ENCODE assay signal across 11 cellular contexts in genomic region chr7:128221929-128222403, GRCh38. TPM values are rescaled to one million over a fixed set of nuclear protein-coding genes. Genes with fewer than 3 reads are reported as not detected.
DNase-seq lines count a peak whose midpoint lies in the region; ATAC-seq and TF ChIP-seq lines count a peak whose summit lies in the region.
"Had no signal": no experiment of that assay in that cellular context is flagged by ENCODE, and none has a peak within 500 bp of the region (broad histone marks: within the 10 kb centered on the region; RNA-seq: fewer than 3 reads in every experiment).

No MANE protein-coding gene starts in this region.

- H3K23ac ChIP-seq in neuronal stem cell (ENCODE audit: low read depth, low read length, poor library complexity) = no peak overlapping the region

- no peak overlapping the region for H3K18ac ChIP-seq in neuronal stem cell (ENCODE audit: low read length)

- H3K9ac ChIP-seq in HCT116 (ENCODE audit: low read length) = no peak overlapping the region
- no peak overlapping the region for H3K9ac ChIP-seq in neuronal stem cell (ENCODE audit: low read depth, low read length, poor library complexity)

- ATAC-seq in HCT116 (peak; percentile 94), foreskin keratinocyte (peak; percentile 73), HG03025 (IDR thresholded peaks at IDR 0.05; ENCODE audit: low FRiP score, unreplicated experiment) (no peak)

- no CpG with 5 or more reads among the region's 5 CpGs for WGBS in neuronal stem cell (ENCODE audit: extremely low coverage in 2 of 2, insufficient read length in 2 of 2, insufficient replicate concordance in 1 of 2), 2 donors

- CTCF ChIA-PET in HCT116 (lab: Charles Lee) = interaction anchor here (3.0 kb wide), 1 partner anchor 13 kb away, joined by 14 read pairs; no protein-coding TSS in a partner anchor

- no peak overlapping the region for H2BK15ac ChIP-seq in neuronal stem cell (ENCODE audit: low read length)

- H2BK5ac ChIP-seq in neuronal stem cell (ENCODE audit: low read length) = no peak overlapping the region

- TF ChIP-seq CTCF in HCT116 (IDR thresholded peaks at IDR 0.05 in 2 of 3, conservative IDR thresholded peaks at IDR 0.05 in 1 of 3; ENCODE audit: borderline replicate concordance in 1 of 3, insufficient read depth in 1 of 3, low read depth in 2 of 3, low read length in 2 of 3) (no peak), foreskin keratinocyte (conservative IDR thresholded peaks at IDR 0.05) (no peak), tibial artery (IDR thresholded peaks at IDR 0.05) (no peak)

- H2AK5ac ChIP-seq in neuronal stem cell (ENCODE audit: low read depth, low read length) = no peak overlapping the region

- H3K9me2 ChIP-seq in HCT116 (ENCODE audit: insufficient read depth) = no peaks in the 10 kb centered on the region

- H3K14ac ChIP-seq in neuronal stem cell (ENCODE audit: low read length) = no peak overlapping the region

- no peaks in the 10 kb centered on the region for H3K79me1 ChIP-seq in neuronal stem cell (ENCODE audit: low read depth, low read length)

- H3K27ac ChIP-seq in HCT116 (ENCODE audit: low read depth, low read length) (no peak overlapping the region), foreskin keratinocyte (no peak overlapping the region), tibial artery (no peak overlapping the region), neuronal stem cell (replicated peaks; ENCODE audit: low read length) (no peak overlapping the region)
- H3K27ac ChIP-seq: thoracic aorta had no signal

- H3K4me2 ChIP-seq in HCT116 (ENCODE audit: low read length) = peak overlapping the region; percentile 64
- H3K4me2 ChIP-seq in neuronal stem cell (ENCODE audit: insufficient read depth, low read length, poor library complexity, severe bottlenecking) = no peak overlapping the region

- no peak overlapping the region for H4K91ac ChIP-seq in neuronal stem cell (ENCODE audit: low read depth, low read length, poor library complexity)

- no peaks in the 10 kb centered on the region for H4K20me1 ChIP-seq in HCT116 (ENCODE audit: insufficient read depth)

- no peak overlapping the region for H2BK12ac ChIP-seq in neuronal stem cell (ENCODE audit: low read length)

- no peaks in the 10 kb centered on the region for H3K79me2 ChIP-seq in HCT116 (ENCODE audit: insufficient read depth, low read length)

- no peak overlapping the region for H3K4ac ChIP-seq in neuronal stem cell (ENCODE audit: low read length)

- 0 out of 4 replicates have a peak overlapping the region, but pooled peaks of 1 of the 2 experiments have one; percentile 9 for H3K4me3 ChIP-seq in HCT116 (replicated peaks in 1 of 2; ENCODE audit: low read depth in 1 of 2, low read length in 2 of 2)
- no peak overlapping the region for H3K4me3 ChIP-seq in tibial artery
- H3K4me3 ChIP-seq in neuronal stem cell (ENCODE audit: low read length in 2 of 2) = no peak overlapping the region
- H3K4me3 ChIP-seq: thoracic aorta had no signal

- peak overlapping the region; percentile 59 for H2AFZ ChIP-seq in HCT116 (ENCODE audit: low read depth, low read length, poor library complexity, severe bottlenecking)
- H2AFZ ChIP-seq in neuronal stem cell (ENCODE audit: low read length) = no peak overlapping the region

- TF ChIP-seq RAD21 in HCT116 (IDR thresholded peaks at IDR 0.05; ENCODE audit: low read depth) = no peak

- H2BK120ac ChIP-seq in neuronal stem cell (ENCODE audit: low read depth, low read length) = no peak overlapping the region

- no peak overlapping the region for H4K8ac ChIP-seq in neuronal stem cell (ENCODE audit: low read depth, low read length)

- BruUV-seq in HCT116 (replicated peaks; lab: Mats Ljungman, UMichigan) = no TSS peak

- RAD21 ChIA-PET in HCT116 (lab: Charles Lee; ENCODE audit: low non-redundant PET in 1 of 2, low total read pairs in 2 of 2, uncharacterized antibody in 2 of 2, unreplicated experiment in 2 of 2) = no interaction called here

- TF ChIP-seq POLR2A in HCT116 (IDR thresholded peaks at IDR 0.05; ENCODE audit: borderline replicate concordance, extremely low read depth, insufficient read depth, insufficient read length) = no peak

- H3K9me3 ChIP-seq in HCT116 (ENCODE audit: control insufficient read depth in 1 of 2, insufficient read depth in 1 of 2, low read depth in 1 of 2, low read length in 2 of 2) (no peaks in the 10 kb centered on the region), tibial artery (no peaks in the 10 kb centered on the region), neuronal stem cell (replicated peaks in 1 of 2; ENCODE audit: control insufficient read depth in 2 of 2, insufficient read depth in 1 of 2, low read depth in 1 of 2, low read length in 2 of 2) (no peaks in the 10 kb centered on the region)
- H3K9me3 ChIP-seq: thoracic aorta had no signal

- H3K4me1 ChIP-seq in HCT116 (ENCODE audit: control insufficient read depth in 1 of 2, insufficient read depth in 2 of 2, low read length in 2 of 2) (peaks cover 6 to 15% of the 10 kb centered on the region in 2 experiments), foreskin keratinocyte (no peaks in the 10 kb centered on the region), tibial artery (no peaks in the 10 kb centered on the region), neuronal stem cell (ENCODE audit: control insufficient read depth in 2 of 2, insufficient read depth in 1 of 2, low read depth in 1 of 2, low read length in 2 of 2) (peaks cover 0 to 3% of the 10 kb centered on the region in 2 donors)

- intact Hi-C loops in HCT116 (cut with micrococcal nuclease) (no loop called here), tibial artery (cut with DNase I; ENCODE audit: low total_unique reads) (no loop called here)

- H3K27me3 ChIP-seq in HCT116 (ENCODE audit: insufficient read depth, low read length) (no peaks in the 10 kb centered on the region), foreskin keratinocyte (peaks cover 10% of the 10 kb centered on the region), tibial artery (peaks cover 0 to 6% of the 10 kb centered on the region in 2 donors), neuronal stem cell (ENCODE audit: control insufficient read depth in 3 of 3, insufficient read depth in 3 of 3, low read depth in 1 of 3, low read length in 3 of 3) (peaks cover 0 to 21% (median 2%) of the 10 kb centered on the region in 3 experiments)

- H3K36me3 ChIP-seq in HCT116 (ENCODE audit: control insufficient read depth in 1 of 2, insufficient read depth in 2 of 2, low read length in 2 of 2) = no peaks in the 10 kb centered on the region
- no peaks in the 10 kb centered on the region for H3K36me3 ChIP-seq in tibial artery
- no peaks in the 10 kb centered on the region for H3K36me3 ChIP-seq in neuronal stem cell (replicated peaks in 1 of 2; ENCODE audit: control insufficient read depth in 2 of 2, insufficient read depth in 2 of 2, low read length in 2 of 2)
- H3K36me3 ChIP-seq: thoracic aorta had no signal

- POLR2A ChIA-PET in HCT116 (lab: Charles Lee) = no interaction called here

- DNase-seq in AG08396 (ENCODE audit: low spot score) (peak; percentile 79), HCT116 (ENCODE audit: low read depth, low spot score) (peak; percentile 47), RPMI8226 (peak; percentile 23), foreskin keratinocyte (peak; percentile 24 to 62), dermis blood vessel endothelial cell (no peak), tibial artery (no peak), neuronal stem cell (ENCODE audit: low spot score) (no peak)
- DNase-seq: activated CD4-positive, alpha-beta T cell treated with anti-CD3 and anti-CD28 coated beads, Interleukin-2, amount 50 U/mL, for 4 hours; stimulated activated CD4-positive, alpha-beta T cell treated with anti-CD3 and anti-CD28 coated beads, Interleukin-15, amount 100 ng/mL, for 24 hours had no signal

TF ChIP-seq in HCT116, 20 proteins besides CTCF, POLR2A, EP300 and RAD21 (continues in another document):
- no peak for TF ChIP-seq ELF1 (IDR thresholded peaks at IDR 0.05; ENCODE audit: borderline replicate concordance, low read depth)
- no peak for TF ChIP-seq EGR1 (IDR thresholded peaks at IDR 0.05; ENCODE audit: low read depth)
- no peak for TF ChIP-seq YY1 (IDR thresholded peaks at IDR 0.05; ENCODE audit: extremely low read depth, insufficient replicate concordance, low read depth, low read length)
- no peak for TF ChIP-seq ZFX (IDR thresholded peaks at IDR 0.05)
- TF ChIP-seq ATF3 (IDR thresholded peaks at IDR 0.05) = no peak
- no peak for TF ChIP-seq TCF7L2 (IDR thresholded peaks at IDR 0.05; ENCODE audit: borderline replicate concordance, extremely low read depth, insufficient read depth, insufficient read length)
- TF ChIP-seq POLR2AphosphoS5 (IDR thresholded peaks at IDR 0.05; ENCODE audit: low read depth, low read length) = no peak
- peak; percentile 60 for TF ChIP-seq MAX (IDR thresholded peaks at IDR 0.05)
- no peak for TF ChIP-seq SIN3A (IDR thresholded peaks at IDR 0.05; ENCODE audit: low read depth)
- TF ChIP-seq EZH2 (IDR thresholded peaks at IDR 0.05) = no peak
- peak; percentile 77 for TF ChIP-seq FOSL1 (IDR thresholded peaks at IDR 0.05; ENCODE audit: low read depth)
- TF ChIP-seq EZH2phosphoT487 (IDR thresholded peaks at IDR 0.05; ENCODE audit: borderline replicate concordance) = no peak
- TF ChIP-seq CEBPB (IDR thresholded peaks at IDR 0.05; ENCODE audit: low read depth) = no peak

RNA-seq across cellular contexts. Expression of gene LEP, which starts 19.1 kb away (rescaled TPM):
- total RNA-seq in HCT116 (2021; ENCODE audit: unreplicated experiment) (not detected), foreskin keratinocyte (not detected in 2 replicates), dermis blood vessel endothelial cell (not detected in 2 replicates)
- not detected in 2 replicates for polyA plus RNA-seq in HCT116 (2012)
- not detected in 2 replicates for polyA plus RNA-seq in foreskin keratinocyte
- not detected for polyA plus RNA-seq in neuronal stem cell (2013, experiment 1 of 2)
- not detected for polyA plus RNA-seq in neuronal stem cell (2013, experiment 2 of 2)
- total RNA-seq: thoracic aorta had no signal

Comparison
In these comparisons a context has a peak if more than half of its experiments do, and no peak if none do; other contexts are left out.
1. DNase-seq: peak in AG08396 (single experiment), HCT116 (single experiment), RPMI8226 (single experiment) and foreskin keratinocyte (2 of 2); none in dermis blood vessel endothelial cell (single experiment), tibial artery (0 of 2) and neuronal stem cell (single experiment).